ENCODE assay signal across 1 cellular context in the genomic region with DNA sequence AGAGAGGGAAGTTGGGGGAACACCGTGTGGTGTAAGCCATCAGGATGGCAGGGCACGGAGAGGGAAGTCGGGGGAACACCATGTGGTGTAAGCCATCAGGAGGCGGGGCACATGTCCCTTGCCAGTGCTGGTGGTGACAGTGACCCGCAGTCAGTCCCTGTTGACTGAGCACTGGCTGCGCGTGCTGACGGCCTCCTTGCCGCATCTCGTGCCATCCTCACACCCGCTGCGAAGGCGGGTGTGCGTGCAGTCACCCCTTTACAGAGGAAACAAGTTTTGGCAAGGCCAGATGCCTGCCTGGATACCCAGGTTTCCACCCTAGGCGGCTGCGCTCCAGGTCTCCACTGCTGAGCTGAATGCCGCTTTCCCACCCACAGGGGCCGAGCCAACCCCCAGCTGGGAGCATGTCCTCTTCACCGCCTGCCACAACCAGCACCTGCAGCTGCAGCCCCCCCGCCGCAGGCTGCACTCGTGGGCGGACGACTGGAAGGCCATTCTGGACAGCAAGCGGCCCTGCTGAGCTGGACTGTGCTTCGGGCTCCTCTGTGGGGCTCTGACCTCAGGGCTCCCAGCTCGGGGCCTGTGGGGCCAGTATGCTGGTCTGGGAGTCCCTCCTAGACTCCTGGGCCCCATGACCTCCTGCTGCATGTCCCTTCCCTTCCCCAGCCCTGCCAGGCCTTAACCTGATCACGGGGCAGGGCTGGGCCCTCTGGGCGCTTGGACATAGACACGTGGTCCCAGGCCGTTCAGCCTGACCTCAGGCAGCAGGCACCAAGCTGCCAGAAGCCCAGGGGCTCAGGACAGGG.
TF ChIP-seq lines count a peak whose summit lies in the region.

No MANE protein-coding gene starts in this region.

TF ChIP-seq in H1, 55 proteins besides CTCF, POLR2A, EP300 and RAD21:
- TF ChIP-seq FOSL1 (IDR thresholded peaks at IDR 0.05; ENCODE audit: insufficient read depth, low read depth, low read length), result no peak
- no peak for TF ChIP-seq BACH1 (IDR thresholded peaks at IDR 0.05; ENCODE audit: low read length)
- TF ChIP-seq TEAD4 (IDR thresholded peaks at IDR 0.05; ENCODE audit: low read depth, low read length), result no peak
- TF ChIP-seq RBBP5 (IDR thresholded peaks at IDR 0.05; ENCODE audit: borderline replicate concordance, low read depth, low read length), result no peak
- TF ChIP-seq BRCA1 (IDR thresholded peaks at IDR 0.05; ENCODE audit: low read depth, low read length), result no peak
- no peak for TF ChIP-seq SP1 (IDR thresholded peaks at IDR 0.05; ENCODE audit: low read depth, low read length)
- no peak for TF ChIP-seq TCF12 (IDR thresholded peaks at IDR 0.05; ENCODE audit: low read depth, low read length)
- no peak for TF ChIP-seq KDM5A (IDR thresholded peaks at IDR 0.05; ENCODE audit: low read length)
- no peak for TF ChIP-seq HDAC6 (IDR thresholded peaks at IDR 0.05; ENCODE audit: low read depth, low read length)
- TF ChIP-seq JUND (IDR thresholded peaks at IDR 0.05; ENCODE audit: low read length), result no peak
- no peak for TF ChIP-seq KDM1A (IDR thresholded peaks at IDR 0.05; ENCODE audit: borderline replicate concordance, low read length)
- TF ChIP-seq PHF8 (conservative IDR thresholded peaks at IDR 0.05; ENCODE audit: low read depth, low read length), result no peak
- TF ChIP-seq POU5F1 (IDR thresholded peaks at IDR 0.05; ENCODE audit: low read depth, low read length), result no peak
- no peak for TF ChIP-seq MAFK (IDR thresholded peaks at IDR 0.05; ENCODE audit: low read depth, low read length)
- no peak for TF ChIP-seq YY1 (IDR thresholded peaks at IDR 0.05; ENCODE audit: low read depth, low read length)
- TF ChIP-seq CTBP2 (IDR thresholded peaks at IDR 0.05; ENCODE audit: borderline replicate concordance, insufficient read depth, insufficient read length, low read length), result no peak
- no peak for TF ChIP-seq POLR2AphosphoS5 (IDR thresholded peaks at IDR 0.05; ENCODE audit: low read depth, low read length)
- no peak for TF ChIP-seq CBX5 (IDR thresholded peaks at IDR 0.05; ENCODE audit: low read depth, low read length)
- TF ChIP-seq KDM4A (IDR thresholded peaks at IDR 0.05; ENCODE audit: low read depth, low read length, severe bottlenecking), result no peak
